In the genomic region with DNA sequence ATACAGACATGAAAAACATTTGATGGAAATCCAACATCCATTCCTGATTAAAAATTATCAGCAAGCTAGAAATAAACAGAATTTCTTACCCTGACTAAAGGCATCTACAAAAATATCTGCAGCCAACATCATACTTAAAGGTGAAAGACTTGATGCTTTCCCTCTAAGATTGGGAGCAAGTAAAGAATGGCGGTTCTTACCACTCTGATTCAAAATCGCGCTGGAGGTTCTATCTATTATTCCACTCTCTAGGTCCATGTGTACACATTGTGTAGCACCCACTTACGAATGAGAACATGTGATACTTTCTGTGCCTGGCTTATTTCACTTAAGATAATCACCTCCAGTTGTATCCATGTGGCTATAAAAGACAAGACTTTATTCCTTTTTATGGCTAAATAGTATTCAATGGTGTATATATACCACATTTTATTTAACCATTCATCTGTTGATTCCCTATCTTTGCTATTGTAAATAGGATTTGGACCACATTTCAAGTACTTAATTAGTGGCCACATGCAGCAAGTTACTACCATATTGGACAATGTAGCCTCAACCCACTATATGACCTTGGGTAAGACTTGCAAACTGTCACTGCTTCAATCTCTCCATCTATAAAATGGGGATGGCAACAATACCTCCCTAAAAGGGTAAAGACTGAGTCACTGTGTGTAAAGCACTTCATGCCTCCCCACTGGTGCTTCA, we compare ENCODE assay signal across 1 cellular context.
TF ChIP-seq lines count a peak whose summit lies in the region.

No MANE protein-coding gene starts in this region.

TF ChIP-seq in K562, 482 proteins besides CTCF, POLR2A, EP300 and RAD21:
- TF ChIP-seq MTF1 (CRISPR knock-in tag; IDR thresholded peaks at IDR 0.05; ENCODE audit: borderline replicate concordance): no peak
- TF ChIP-seq CEBPB (tag; IDR thresholded peaks at IDR 0.05): no peak
- TF ChIP-seq BRD9 (IDR thresholded peaks at IDR 0.05; ENCODE audit: low read depth, partially characterized antibody): no peak
- no peak for TF ChIP-seq NR2C1 (IDR thresholded peaks at IDR 0.05)
- TF ChIP-seq NR2C1 (tag; IDR thresholded peaks at IDR 0.05): no peak
- TF ChIP-seq, protein P1, sequence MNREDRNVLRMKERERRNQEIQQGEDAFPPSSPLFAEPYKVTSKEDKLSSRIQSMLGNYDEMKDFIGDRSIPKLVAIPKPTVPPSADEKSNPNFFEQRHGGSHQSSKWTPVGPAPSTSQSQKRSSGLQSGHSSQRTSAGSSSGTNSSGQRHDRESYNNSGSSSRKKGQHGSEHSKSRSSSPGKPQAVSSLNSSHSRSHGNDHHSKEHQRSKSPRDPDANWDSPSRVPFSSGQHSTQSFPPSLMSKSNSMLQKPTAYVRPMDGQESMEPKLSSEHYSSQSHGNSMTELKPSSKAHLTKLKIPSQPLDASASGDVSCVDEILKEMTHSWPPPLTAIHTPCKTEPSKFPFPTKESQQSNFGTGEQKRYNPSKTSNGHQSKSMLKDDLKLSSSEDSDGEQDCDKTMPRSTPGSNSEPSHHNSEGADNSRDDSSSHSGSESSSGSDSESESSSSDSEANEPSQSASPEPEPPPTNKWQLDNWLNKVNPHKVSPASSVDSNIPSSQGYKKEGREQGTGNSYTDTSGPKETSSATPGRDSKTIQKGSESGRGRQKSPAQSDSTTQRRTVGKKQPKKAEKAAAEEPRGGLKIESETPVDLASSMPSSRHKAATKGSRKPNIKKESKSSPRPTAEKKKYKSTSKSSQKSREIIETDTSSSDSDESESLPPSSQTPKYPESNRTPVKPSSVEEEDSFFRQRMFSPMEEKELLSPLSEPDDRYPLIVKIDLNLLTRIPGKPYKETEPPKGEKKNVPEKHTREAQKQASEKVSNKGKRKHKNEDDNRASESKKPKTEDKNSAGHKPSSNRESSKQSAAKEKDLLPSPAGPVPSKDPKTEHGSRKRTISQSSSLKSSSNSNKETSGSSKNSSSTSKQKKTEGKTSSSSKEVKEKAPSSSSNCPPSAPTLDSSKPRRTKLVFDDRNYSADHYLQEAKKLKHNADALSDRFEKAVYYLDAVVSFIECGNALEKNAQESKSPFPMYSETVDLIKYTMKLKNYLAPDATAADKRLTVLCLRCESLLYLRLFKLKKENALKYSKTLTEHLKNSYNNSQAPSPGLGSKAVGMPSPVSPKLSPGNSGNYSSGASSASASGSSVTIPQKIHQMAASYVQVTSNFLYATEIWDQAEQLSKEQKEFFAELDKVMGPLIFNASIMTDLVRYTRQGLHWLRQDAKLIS (CRISPR knock-in tag; IDR thresholded peaks at IDR 0.05): no peak
- TF ChIP-seq NCOA1 (IDR thresholded peaks at IDR 0.05; ENCODE audit: low read depth): no peak
- no peak for TF ChIP-seq MCM5 (IDR thresholded peaks at IDR 0.05; ENCODE audit: low read depth)
- no peak for TF ChIP-seq TRIM24 (IDR thresholded peaks at IDR 0.05)
- no peak for TF ChIP-seq FOS (IDR thresholded peaks at IDR 0.05; ENCODE audit: extremely low read depth, insufficient read length)
- TF ChIP-seq ILF3 (IDR thresholded peaks at IDR 0.05; ENCODE audit: borderline replicate concordance): no peak
- no peak for TF ChIP-seq ELK3 (CRISPR knock-in tag; IDR thresholded peaks at IDR 0.05)
- TF ChIP-seq BDP1 (IDR thresholded peaks at IDR 0.05; ENCODE audit: insufficient read depth, insufficient read length): no peak
- TF ChIP-seq, protein P2, sequence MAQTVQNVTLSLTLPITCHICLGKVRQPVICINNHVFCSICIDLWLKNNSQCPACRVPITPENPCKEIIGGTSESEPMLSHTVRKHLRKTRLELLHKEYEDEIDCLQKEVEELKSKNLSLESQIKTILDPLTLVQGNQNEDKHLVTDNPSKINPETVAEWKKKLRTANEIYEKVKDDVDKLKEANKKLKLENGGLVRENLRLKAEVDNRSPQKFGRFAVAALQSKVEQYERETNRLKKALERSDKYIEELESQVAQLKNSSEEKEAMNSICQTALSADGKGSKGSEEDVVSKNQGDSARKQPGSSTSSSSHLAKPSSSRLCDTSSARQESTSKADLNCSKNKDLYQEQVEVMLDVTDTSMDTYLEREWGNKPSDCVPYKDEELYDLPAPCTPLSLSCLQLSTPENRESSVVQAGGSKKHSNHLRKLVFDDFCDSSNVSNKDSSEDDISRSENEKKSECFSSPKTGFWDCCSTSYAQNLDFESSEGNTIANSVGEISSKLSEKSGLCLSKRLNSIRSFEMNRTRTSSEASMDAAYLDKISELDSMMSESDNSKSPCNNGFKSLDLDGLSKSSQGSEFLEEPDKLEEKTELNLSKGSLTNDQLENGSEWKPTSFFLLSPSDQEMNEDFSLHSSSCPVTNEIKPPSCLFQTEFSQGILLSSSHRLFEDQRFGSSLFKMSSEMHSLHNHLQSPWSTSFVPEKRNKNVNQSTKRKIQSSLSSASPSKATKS (CRISPR knock-in tag; IDR thresholded peaks at IDR 0.05): no peak
- no peak for TF ChIP-seq MAFF (IDR thresholded peaks at IDR 0.05; ENCODE audit: low read length)
- TF ChIP-seq, protein P3, sequence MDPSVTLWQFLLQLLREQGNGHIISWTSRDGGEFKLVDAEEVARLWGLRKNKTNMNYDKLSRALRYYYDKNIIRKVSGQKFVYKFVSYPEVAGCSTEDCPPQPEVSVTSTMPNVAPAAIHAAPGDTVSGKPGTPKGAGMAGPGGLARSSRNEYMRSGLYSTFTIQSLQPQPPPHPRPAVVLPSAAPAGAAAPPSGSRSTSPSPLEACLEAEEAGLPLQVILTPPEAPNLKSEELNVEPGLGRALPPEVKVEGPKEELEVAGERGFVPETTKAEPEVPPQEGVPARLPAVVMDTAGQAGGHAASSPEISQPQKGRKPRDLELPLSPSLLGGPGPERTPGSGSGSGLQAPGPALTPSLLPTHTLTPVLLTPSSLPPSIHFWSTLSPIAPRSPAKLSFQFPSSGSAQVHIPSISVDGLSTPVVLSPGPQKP (CRISPR knock-in tag; IDR thresholded peaks at IDR 0.05): no peak
- TF ChIP-seq, protein P4, sequence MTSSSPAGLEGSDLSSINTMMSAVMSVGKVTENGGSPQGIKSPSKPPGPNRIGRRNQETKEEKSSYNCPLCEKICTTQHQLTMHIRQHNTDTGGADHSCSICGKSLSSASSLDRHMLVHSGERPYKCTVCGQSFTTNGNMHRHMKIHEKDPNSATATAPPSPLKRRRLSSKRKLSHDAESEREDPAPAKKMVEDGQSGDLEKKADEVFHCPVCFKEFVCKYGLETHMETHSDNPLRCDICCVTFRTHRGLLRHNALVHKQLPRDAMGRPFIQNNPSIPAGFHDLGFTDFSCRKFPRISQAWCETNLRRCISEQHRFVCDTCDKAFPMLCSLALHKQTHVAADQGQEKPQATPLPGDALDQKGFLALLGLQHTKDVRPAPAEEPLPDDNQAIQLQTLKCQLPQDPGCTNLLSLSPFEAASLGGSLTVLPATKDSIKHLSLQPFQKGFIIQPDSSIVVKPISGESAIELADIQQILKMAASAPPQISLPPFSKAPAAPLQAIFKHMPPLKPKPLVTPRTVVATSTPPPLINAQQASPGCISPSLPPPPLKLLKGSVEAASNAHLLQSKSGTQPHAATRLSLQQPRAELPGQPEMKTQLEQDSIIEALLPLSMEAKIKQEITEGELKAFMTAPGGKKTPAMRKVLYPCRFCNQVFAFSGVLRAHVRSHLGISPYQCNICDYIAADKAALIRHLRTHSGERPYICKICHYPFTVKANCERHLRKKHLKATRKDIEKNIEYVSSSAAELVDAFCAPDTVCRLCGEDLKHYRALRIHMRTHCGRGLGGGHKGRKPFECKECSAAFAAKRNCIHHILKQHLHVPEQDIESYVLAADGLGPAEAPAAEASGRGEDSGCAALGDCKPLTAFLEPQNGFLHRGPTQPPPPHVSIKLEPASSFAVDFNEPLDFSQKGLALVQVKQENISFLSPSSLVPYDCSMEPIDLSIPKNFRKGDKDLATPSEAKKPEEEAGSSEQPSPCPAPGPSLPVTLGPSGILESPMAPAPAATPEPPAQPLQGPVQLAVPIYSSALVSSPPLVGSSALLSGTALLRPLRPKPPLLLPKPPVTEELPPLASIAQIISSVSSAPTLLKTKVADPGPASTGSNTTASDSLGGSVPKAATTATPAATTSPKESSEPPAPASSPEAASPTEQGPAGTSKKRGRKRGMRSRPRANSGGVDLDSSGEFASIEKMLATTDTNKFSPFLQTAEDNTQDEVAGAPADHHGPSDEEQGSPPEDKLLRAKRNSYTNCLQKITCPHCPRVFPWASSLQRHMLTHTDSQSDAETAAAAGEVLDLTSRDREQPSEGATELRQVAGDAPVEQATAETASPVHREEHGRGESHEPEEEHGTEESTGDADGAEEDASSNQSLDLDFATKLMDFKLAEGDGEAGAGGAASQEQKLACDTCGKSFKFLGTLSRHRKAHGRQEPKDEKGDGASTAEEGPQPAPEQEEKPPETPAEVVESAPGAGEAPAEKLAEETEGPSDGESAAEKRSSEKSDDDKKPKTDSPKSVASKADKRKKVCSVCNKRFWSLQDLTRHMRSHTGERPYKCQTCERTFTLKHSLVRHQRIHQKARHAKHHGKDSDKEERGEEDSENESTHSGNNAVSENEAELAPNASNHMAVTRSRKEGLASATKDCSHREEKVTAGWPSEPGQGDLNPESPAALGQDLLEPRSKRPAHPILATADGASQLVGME (CRISPR knock-in tag; IDR thresholded peaks at IDR 0.05): no peak
- TF ChIP-seq CBX2 (IDR thresholded peaks at IDR 0.05; ENCODE audit: insufficient read depth, low read length, poor library complexity, severe bottlenecking): no peak
- TF ChIP-seq SMARCA5 (IDR thresholded peaks at IDR 0.05): no peak
